8 cellular contexts compared by ENCODE assay signal in the genomic region with DNA sequence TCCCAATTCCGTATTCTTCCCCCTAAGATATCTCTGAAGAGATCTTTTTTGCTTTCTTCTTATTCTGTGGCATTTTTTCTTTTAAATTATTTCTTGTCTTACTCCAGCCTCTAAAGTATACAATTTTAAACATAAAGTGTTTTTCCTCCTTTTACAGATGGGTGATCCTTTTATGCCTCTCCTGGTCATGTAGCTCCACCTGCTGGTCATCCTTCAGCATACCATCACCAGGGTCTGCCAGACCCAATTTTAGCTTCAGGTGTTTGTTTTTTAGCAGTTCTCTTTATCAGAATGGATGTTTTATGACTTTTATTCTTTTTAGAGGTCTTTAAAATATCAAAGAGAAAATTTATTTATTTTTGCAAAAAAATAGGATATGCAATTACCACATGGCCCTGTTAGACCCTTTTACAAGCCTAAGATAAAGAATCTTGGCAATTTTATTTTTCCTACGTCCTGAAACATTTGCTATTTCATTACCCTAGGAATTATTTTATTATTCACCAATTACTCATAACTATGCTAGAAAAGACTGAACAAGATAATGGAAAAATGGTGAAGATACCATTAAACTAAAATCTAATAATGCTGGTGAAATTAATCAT. TPM values are rescaled to one million over a fixed set of nuclear protein-coding genes. Genes with fewer than 3 reads are reported as not detected.
DNase-seq lines count a peak whose midpoint lies in the region; ATAC-seq, FAIRE-seq and TF ChIP-seq lines count a peak whose summit lies in the region.

No MANE protein-coding gene starts in this region.

- no CpG with 5 or more reads among the region's 2 CpGs for WGBS in mesendoderm (ENCODE audit: extremely low coverage, insufficient coverage, low lambda C conversion rate)

- no peaks in the 10 kb centered on the region for H3K9me3 Mint-ChIP-seq in activated CD4-positive, alpha-beta T cell treated with anti-CD3 and anti-CD28 coated beads, Interleukin-2, amount 10 ng/mL, durations not matched to agents 7 days and 5 days

- H3K18ac ChIP-seq in mesendoderm (ENCODE audit: low read length) = no peak overlapping the region

- no peaks in the 10 kb centered on the region for H3K27me3 Mint-ChIP-seq in activated CD4-positive, alpha-beta T cell treated with anti-CD3 and anti-CD28 coated beads, Interleukin-2, amount 10 ng/mL, durations not matched to agents 7 days and 5 days

- H3K4me1 Mint-ChIP-seq in activated CD4-positive, alpha-beta T cell treated with anti-CD3 and anti-CD28 coated beads, Interleukin-2, amount 10 ng/mL, durations not matched to agents 7 days and 5 days = no peaks in the 10 kb centered on the region

- H4K5ac ChIP-seq in mesendoderm (ENCODE audit: low read length) = no peak overlapping the region

- H3K4me3 Mint-ChIP-seq in activated CD4-positive, alpha-beta T cell treated with anti-CD3 and anti-CD28 coated beads, Interleukin-2, amount 10 ng/mL, durations not matched to agents 7 days and 5 days = no peak overlapping the region

- peak; percentile 80 for ATAC-seq in HG02981 (IDR thresholded peaks at IDR 0.05; ENCODE audit: unreplicated experiment)

- no peak overlapping the region for H3K56ac ChIP-seq in mesendoderm (ENCODE audit: low read length)

- H3K23ac ChIP-seq in mesendoderm (ENCODE audit: low read length) = no peak overlapping the region

- TF ChIP-seq POLR2A in GM12892 (IDR thresholded peaks at IDR 0.05; ENCODE audit: low read depth, low read length) = no peak

- H3K36me3 Mint-ChIP-seq in activated CD4-positive, alpha-beta T cell treated with anti-CD3 and anti-CD28 coated beads, Interleukin-2, amount 10 ng/mL, durations not matched to agents 7 days and 5 days (ENCODE audit: low read depth) = no peaks in the 10 kb centered on the region

- TF ChIP-seq CTCF in 22Rv1 (IDR thresholded peaks at IDR 0.05) = peak; percentile 91

- peak; percentile 1 for DNase-seq in GM12892 (ENCODE audit: insufficient read length)
- DNase-seq in NCI-H2227 treated with DMSO at 0.1 percent for 48 hours (lab: John Stamatoyannopoulos, UW) = peak; percentile 33
- peak; percentile 79 for DNase-seq in activated CD4-positive, alpha-beta T cell treated with anti-CD3 and anti-CD28 coated beads, Interleukin-2, amount 10 ng/mL, durations not matched to agents 7 days and 5 days
- peak; percentile 55 for DNase-seq in effector CD4-positive, alpha-beta T cell
- peak; percentile 60 for DNase-seq in mesendoderm
- DNase-seq in stimulated activated CD8-positive, alpha-beta memory T cell treated with anti-CD3 and anti-CD28 coated beads, Interleukin-4, amount 100 ng/mL, for 4 hours (ENCODE audit: low read depth in 2 of 2, low spot score in 1 of 2) = peak; percentile 17 to 19

- H2AK5ac ChIP-seq in mesendoderm (ENCODE audit: low read length) = no peak overlapping the region

- CTCF ChIA-PET in activated CD4-positive, alpha-beta T cell treated with anti-CD3 and anti-CD28 coated beads, Interleukin-2, amount 10 ng/mL, durations not matched to agents 7 days and 5 days (lab: Charles Lee) = interaction anchor here (0.6 to 1.3 kb wide), 5 partner anchors 111 to 498 kb away, joined by 3 to 6 read pairs (median 3); no protein-coding TSS in a partner anchor

- no peak overlapping the region for H3K9ac ChIP-seq in mesendoderm (ENCODE audit: low read length)

- FAIRE-seq in GM12892 (lab: Jason Lieb, UNC) = peak; percentile 71

- POLR2A ChIA-PET in activated CD4-positive, alpha-beta T cell treated with anti-CD3 and anti-CD28 coated beads, Interleukin-2, amount 10 ng/mL, durations not matched to agents 7 days and 5 days (lab: Charles Lee) = no interaction called here

- H3K4ac ChIP-seq in mesendoderm (ENCODE audit: low read depth, low read length) = no peak overlapping the region

- H3K27ac Mint-ChIP-seq in activated CD4-positive, alpha-beta T cell treated with anti-CD3 and anti-CD28 coated beads, Interleukin-2, amount 10 ng/mL, durations not matched to agents 7 days and 5 days = no peak overlapping the region

- H2BK5ac ChIP-seq in mesendoderm (ENCODE audit: low read length) = no peak overlapping the region

- H3K4me3 ChIP-seq in mesendoderm (ENCODE audit: low read length) = no peak overlapping the region

- H3K4me2 ChIP-seq in mesendoderm (ENCODE audit: low read length) = no peak overlapping the region

- H2BK15ac ChIP-seq in mesendoderm (replicated peaks; ENCODE audit: low read depth) = no peak overlapping the region

- no peak overlapping the region for H2BK120ac ChIP-seq in mesendoderm (ENCODE audit: low read depth, low read length)

- H3K79me1 ChIP-seq in mesendoderm (ENCODE audit: low read length) = no peaks in the 10 kb centered on the region

- no peaks in the 10 kb centered on the region for H3K36me3 ChIP-seq in mesendoderm (ENCODE audit: control insufficient read depth, insufficient read depth, low read length)

- H3K4me1 ChIP-seq in mesendoderm (ENCODE audit: control insufficient read depth, low read depth, low read length) = no peaks in the 10 kb centered on the region

- no peaks in the 10 kb centered on the region for H3K27me3 ChIP-seq in mesendoderm (ENCODE audit: insufficient read depth, low read length, poor library complexity)

- no peaks in the 10 kb centered on the region for H3K79me2 ChIP-seq in mesendoderm (ENCODE audit: control insufficient read depth, insufficient read depth, low read length)

- H3K27ac ChIP-seq in 22Rv1 (no peak overlapping the region), mesendoderm (ENCODE audit: low read depth, low read length) (no peak overlapping the region)

- H4K8ac ChIP-seq in mesendoderm (ENCODE audit: low read depth, low read length) = no peak overlapping the region

RNA-seq across cellular contexts. Expression of gene PIGN, which starts 55.4 kb away (rescaled TPM):
- polyA plus RNA-seq in GM12892 (2012; ENCODE audit: missing spikeins) = 15.5 TPM
- total RNA-seq in activated CD4-positive, alpha-beta T cell treated with anti-CD3 and anti-CD28 coated beads, Interleukin-2, amount 10 ng/mL, durations not matched to agents 7 days and 5 days = 10 to 100 TPM; 28.5 to 31.8 TPM
- 11.9 TPM for polyA plus RNA-seq in mesendoderm (2013, experiment 1 of 2)
- polyA plus RNA-seq in mesendoderm (2013, experiment 2 of 2) = 11.9 TPM

RNA-seq across cellular contexts. Expression of gene RELCH, which starts 55.6 kb away (rescaled TPM):
- 11.3 TPM for polyA plus RNA-seq in GM12892 (2012; ENCODE audit: missing spikeins)
- 10 to 100 TPM; 41.7 to 46.3 TPM for total RNA-seq in activated CD4-positive, alpha-beta T cell treated with anti-CD3 and anti-CD28 coated beads, Interleukin-2, amount 10 ng/mL, durations not matched to agents 7 days and 5 days
- 15.0 TPM for polyA plus RNA-seq in mesendoderm (2013, experiment 1 of 2)
- 11.9 TPM for polyA plus RNA-seq in mesendoderm (2013, experiment 2 of 2)

Comparison
In these comparisons a context has a peak if more than half of its experiments do, and no peak if none do; other contexts are left out.
1. DNase-seq: peak in every context shown above with its lines; median percentile 79 in activated CD4-positive, alpha-beta T cell treated with anti-CD3 and anti-CD28 coated beads, Interleukin-2, amount 10 ng/mL, durations not matched to agents 7 days and 5 days; 60 in mesendoderm; 55 in effector CD4-positive, alpha-beta T cell; 33 in NCI-H2227 treated with DMSO at 0.1 percent for 48 hours; 18 in stimulated activated CD8-positive, alpha-beta memory T cell treated with anti-CD3 and anti-CD28 coated beads, Interleukin-4, amount 100 ng/mL, for 4 hours; 1 in GM12892.